ENCODE assay signal across 16 cellular contexts in genomic region chr2:30315391-30316055, GRCh38.
DNase-seq lines count a peak whose midpoint lies in the region; ATAC-seq and TF ChIP-seq lines count a peak whose summit lies in the region.
"Had no signal": no experiment of that assay in that cellular context is flagged by ENCODE, and none has a peak within 500 bp of the region (broad histone marks: within the 10 kb centered on the region; RNA-seq: fewer than 3 reads in every experiment).

No MANE protein-coding gene starts in this region.

- peak in 1 of 10 experiments; percentile 27 for DNase-seq in CD4-positive, alpha-beta T cell
- DNase-seq in GM12865 (ENCODE audit: low read depth) (peak; percentile 49), epithelial cell of esophagus (ENCODE audit: low read depth) (peak; percentile 28), NCI-H1105 (lab: John Stamatoyannopoulos, UW) (no peak), left cardiac atrium (no peak)
- DNase-seq: DMS153, HCEC 1CT, lower lobe of right lung, NCI-H1694 treated with DMSO at 0.1 percent for 48 hours, NCI-H524, small intestine, tibial artery had no signal

- H3K4me1 Mint-ChIP-seq in CD4-positive, alpha-beta T cell (ENCODE audit: low read depth) = peaks cover 56% of the 10 kb centered on the region
- H3K4me1 Mint-ChIP-seq in activated T-helper 17 cell treated with anti-CD3 and anti-CD28 coated beads, Interleukin-2, amount 50 U/mL, for 72 hours = peaks cover 25% of the 10 kb centered on the region

- peak overlapping the region; percentile 77 for H3K27ac Mint-ChIP-seq in CD4-positive, alpha-beta T cell
- peak overlapping the region; percentile 85 for H3K27ac Mint-ChIP-seq in activated T-helper 17 cell treated with anti-CD3 and anti-CD28 coated beads, Interleukin-2, amount 50 U/mL, for 72 hours
- H3K27ac Mint-ChIP-seq: nephron had no signal

- CTCF ChIA-PET in CD4-positive, alpha-beta T cell (lab: Charles Lee) = no interaction called here

- H3K36me3 Mint-ChIP-seq in CD4-positive, alpha-beta T cell (ENCODE audit: low read depth) = no peaks in the 10 kb centered on the region
- no peaks in the 10 kb centered on the region for H3K36me3 Mint-ChIP-seq in activated T-helper 17 cell treated with anti-CD3 and anti-CD28 coated beads, Interleukin-2, amount 50 U/mL, for 72 hours (ENCODE audit: low read depth)

- H3K27ac ChIP-seq in CD4-positive, alpha-beta T cell (ENCODE audit: low read depth, low read length) = peak overlapping the region; percentile 13
- H3K27ac ChIP-seq: lower lobe of right lung, tibial artery had no signal

- H3K27me3 ChIP-seq in CD4-positive, alpha-beta T cell (ENCODE audit: control insufficient read depth, insufficient read depth, low read length) = no peaks in the 10 kb centered on the region
- H3K27me3 ChIP-seq: tibial artery had no signal

- H3K9me3 ChIP-seq in CD4-positive, alpha-beta T cell (ENCODE audit: control insufficient read depth, low read length) = peaks cover 8% of the 10 kb centered on the region
- H3K9me3 ChIP-seq: lower lobe of right lung, tibial artery had no signal

- H3K4me3 Mint-ChIP-seq in CD4-positive, alpha-beta T cell = peak overlapping the region; percentile 62
- peak overlapping the region; percentile 62 for H3K4me3 Mint-ChIP-seq in activated T-helper 17 cell treated with anti-CD3 and anti-CD28 coated beads, Interleukin-2, amount 50 U/mL, for 72 hours
- H3K4me3 Mint-ChIP-seq: nephron had no signal

- H3K4me3 ChIP-seq in GM12865 (ENCODE audit: low read depth, low read length) = no peak overlapping the region
- no peak overlapping the region for H3K4me3 ChIP-seq in epithelial cell of esophagus (ENCODE audit: low read length)
- H3K4me3 ChIP-seq: lower lobe of right lung, tibial artery had no signal

- POLR2A ChIA-PET in CD4-positive, alpha-beta T cell (lab: Charles Lee) = interaction anchor here (0.8 to 1.7 kb wide), 6 partner anchors 8 to 86 kb away, joined by 3 to 5 read pairs (median 4); no protein-coding TSS in a partner anchor

- no peak for TF ChIP-seq CTCF in CD4-positive, alpha-beta T cell (IDR thresholded peaks at IDR 0.05)
- TF ChIP-seq CTCF in GM12865 (IDR thresholded peaks at IDR 0.05; ENCODE audit: insufficient read depth, low read depth, low read length, missing control alignments) (no peak), epithelial cell of esophagus (IDR thresholded peaks at IDR 0.05; ENCODE audit: insufficient read depth, low read depth, low read length, missing control alignments) (no peak)

- intact Hi-C loops in CD4-positive, alpha-beta T cell (cut with DNase I, micrococcal nuclease) = loop anchor here (5.0 kb wide), 2 partner anchors 48 to 107 kb away; no protein-coding TSS in a partner anchor
- intact Hi-C loops in left cardiac atrium (cut with DNase I) = no loop called here

- peak; percentile 80 for ATAC-seq in CD4-positive, alpha-beta T cell (ENCODE audit: poor library complexity)
- peak; percentile 86 for ATAC-seq in activated T-helper 17 cell treated with anti-CD3 and anti-CD28 coated beads, Interleukin-2, amount 50 U/mL, for 72 hours (replicated peaks)
- ATAC-seq in GM18907 (IDR thresholded peaks at IDR 0.05; ENCODE audit: unreplicated experiment) (no peak), left cardiac atrium (no peak), HG02623 (IDR thresholded peaks at IDR 0.05; ENCODE audit: unreplicated experiment) (no peak)
- ATAC-seq: lower lobe of right lung had no signal

- no peaks in the 10 kb centered on the region for H3K9me3 Mint-ChIP-seq in CD4-positive, alpha-beta T cell
- peaks cover 3% of the 10 kb centered on the region for H3K9me3 Mint-ChIP-seq in activated T-helper 17 cell treated with anti-CD3 and anti-CD28 coated beads, Interleukin-2, amount 50 U/mL, for 72 hours

- H3K27me3 Mint-ChIP-seq in CD4-positive, alpha-beta T cell = no peaks in the 10 kb centered on the region
- H3K27me3 Mint-ChIP-seq in activated T-helper 17 cell treated with anti-CD3 and anti-CD28 coated beads, Interleukin-2, amount 50 U/mL, for 72 hours = no peaks in the 10 kb centered on the region

Comparison
In these comparisons a context has a peak if more than half of its experiments do, and no peak if none do; other contexts are left out.
1. ATAC-seq: peak in CD4-positive, alpha-beta T cell (single experiment) and activated T-helper 17 cell treated with anti-CD3 and anti-CD28 coated beads, Interleukin-2, amount 50 U/mL, for 72 hours (single experiment); none in GM18907 (single experiment), left cardiac atrium (0 of 2) and HG02623 (single experiment).
2. DNase-seq: peak in GM12865 (single experiment) and epithelial cell of esophagus (single experiment); none in NCI-H1105 (single experiment) and left cardiac atrium (single experiment).
3. intact Hi-C loops: an anchor here in CD4-positive, alpha-beta T cell (5.0 kb wide); none called in left cardiac atrium.